Comparison of ENCODE assay signal across 19 cellular contexts in the genomic region with DNA sequence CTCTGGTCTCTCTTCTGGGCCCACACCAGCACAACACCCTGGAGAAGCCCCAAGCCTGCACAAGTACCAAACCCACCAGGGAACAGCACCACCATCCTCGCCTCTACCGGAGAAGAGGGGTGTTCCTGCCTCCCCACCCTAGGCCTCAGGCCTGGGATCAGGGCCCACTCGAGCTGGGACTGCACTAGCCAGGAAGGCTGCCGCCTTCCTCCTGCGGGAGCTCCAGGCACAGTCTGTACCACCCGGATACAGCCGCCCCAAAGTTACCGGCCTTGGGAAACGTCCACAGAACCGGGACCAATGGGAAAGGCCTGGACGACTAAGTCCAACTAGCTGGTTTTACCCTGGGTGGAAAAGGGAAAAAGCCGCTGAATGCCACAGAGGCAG. TPM values are rescaled to one million over a fixed set of nuclear protein-coding genes. Genes with fewer than 3 reads are reported as not detected.
DNase-seq lines count a peak whose midpoint lies in the region; ATAC-seq, FAIRE-seq and TF ChIP-seq lines count a peak whose summit lies in the region.
"Had no signal": no experiment of that assay in that cellular context is flagged by ENCODE, and none has a peak within 500 bp of the region (broad histone marks: within the 10 kb centered on the region; RNA-seq: fewer than 3 reads in every experiment).

No MANE protein-coding gene starts in this region.

- CTCF ChIA-PET in HepG2 (lab: Yijun Ruan, JAX; ENCODE audit: low intra/inter-chr PET ratio, low total read pairs): no interaction called here

- ATAC-seq in right lobe of liver (peak; percentile 5 to 36 (median 11)), HepG2 (no peak), heart right ventricle (peak in 7 of 8 donors; percentile 44 to 82 (median 56))
- ATAC-seq: left colon; naive thymus-derived CD4-positive, alpha-beta T cell; stimulated activated memory B cell treated with anti-CD40 and anti-IgM and Interleukin-4, amounts not matched to agents 10 μg/mL and 1 μg/mL and 100 μg/mL, for 72 hours had no signal

- 70% methylated on average over 2 of the region's 12 CpGs for WGBS in right lobe of liver (ENCODE audit: insufficient coverage, low coverage, low lambda C conversion rate, missing lambda C conversion rate)
- 43% methylated on average over 9 of the region's 12 CpGs for WGBS in HepG2 (ENCODE audit: low lambda C conversion rate)
- WGBS in heart right ventricle, 2 donors: 36 to 44% methylated on average over 12 of the region's 12 CpGs
- WGBS in mesodermal cell (ENCODE audit: insufficient coverage in 2 of 2), 2 experiments: 23 to 28% methylated on average over 8 to 11 of the region's 12 CpGs

- no peaks in the 10 kb centered on the region for H3K79me2 ChIP-seq in HepG2 (ENCODE audit: insufficient read depth, low read length)

- H3K4me3 ChIP-seq in right lobe of liver (no peak overlapping the region), HepG2 (replicated peaks in 1 of 3; ENCODE audit: insufficient read depth in 1 of 3, low read depth in 2 of 3, low read length in 3 of 3) (no peak overlapping the region), heart right ventricle (peak overlapping the region in 9 of 10 donors; percentile 38 to 72 (median 59)), mesodermal cell (ENCODE audit: extremely low read depth, insufficient read depth, low read length, poor library complexity, severe bottlenecking) (peak overlapping the region; percentile 37), vagina (peak overlapping the region; percentile 34 to 41)
- H3K4me3 ChIP-seq: BLaER1 had no signal

- no peak for TF ChIP-seq CTCF in right lobe of liver (IDR thresholded peaks at IDR 0.05)
- no peak for TF ChIP-seq CTCF in HepG2 (CRISPR knock-in tag; IDR thresholded peaks at IDR 0.05)
- TF ChIP-seq CTCF in heart right ventricle (IDR thresholded peaks at IDR 0.05): no peak
- TF ChIP-seq CTCF in vagina (IDR thresholded peaks at IDR 0.05): no peak

- H3K9me3 ChIP-seq in right lobe of liver (no peaks in the 10 kb centered on the region), HepG2 (ENCODE audit: low read length) (no peaks in the 10 kb centered on the region), heart right ventricle (no peaks in the 10 kb centered on the region), mesodermal cell (ENCODE audit: control insufficient read depth, low read length) (no peaks in the 10 kb centered on the region), vagina (no peaks in the 10 kb centered on the region)

- no TSS peak for BruUV-seq in HepG2 (replicated peaks; lab: Mats Ljungman, UMichigan)

- no peaks in the 10 kb centered on the region for H4K20me1 ChIP-seq in HepG2 (ENCODE audit: insufficient read depth, low read length)

- peak; percentile 50 for TF ChIP-seq POLR2A in right lobe of liver (IDR thresholded peaks at IDR 0.05)
- TF ChIP-seq POLR2A in HepG2 (IDR thresholded peaks at IDR 0.05; ENCODE audit: insufficient read depth in 1 of 2, low read depth in 2 of 2, low read length in 2 of 2): no peak
- no peak for TF ChIP-seq POLR2A in vagina (IDR thresholded peaks at IDR 0.05)

- FAIRE-seq in HepG2 (lab: Jason Lieb, UNC): no peak

- H3K36me3 ChIP-seq in right lobe of liver (no peaks in the 10 kb centered on the region), HepG2 (replicated peaks in 1 of 2; ENCODE audit: control insufficient read depth in 1 of 2, insufficient read depth in 2 of 2, low read length in 2 of 2) (no peaks in the 10 kb centered on the region), heart right ventricle (no peaks in the 10 kb centered on the region), mesodermal cell (ENCODE audit: control insufficient read depth, insufficient read depth, low read length) (no peaks in the 10 kb centered on the region), vagina (no peaks in the 10 kb centered on the region)
- H3K36me3 ChIP-seq: BLaER1 had no signal

- no peak overlapping the region for H3K4me2 ChIP-seq in HepG2 (ENCODE audit: low read depth, low read length)
- H3K4me2 ChIP-seq: BLaER1 had no signal

- H3K4me1 ChIP-seq in right lobe of liver (peaks cover 0 to 7% (median 2%) of the 10 kb centered on the region in 4 donors), HepG2 (ENCODE audit: insufficient read depth, low read length) (peaks cover 24% of the 10 kb centered on the region), heart right ventricle (peaks cover 7 to 60% (median 42%) of the 10 kb centered on the region in 9 donors), mesodermal cell (ENCODE audit: control insufficient read depth, insufficient read depth, low read length, poor library complexity, severe bottlenecking) (peaks cover 14% of the 10 kb centered on the region), vagina (peaks cover 31% of the 10 kb centered on the region)
- H3K4me1 ChIP-seq: BLaER1 had no signal

- POLR2A ChIA-PET in HepG2 (lab: Yijun Ruan, JAX): interaction anchor here (2.5 kb wide), 1 partner anchor 36 kb away, joined by 8 read pairs; no protein-coding TSS in a partner anchor

- DNase-seq in right lobe of liver (no peak), HepG2 (ENCODE audit: low spot score) (no peak), heart right ventricle (peak; percentile 25 to 45), vagina (ENCODE audit: extremely low spot score in 2 of 2) (no peak), NCI-H748 treated with DMSO at 0.1 percent for 48 hours (lab: John Stamatoyannopoulos, UW) (no peak), DMS53 treated with DMSO at 0.1 percent for 48 hours (lab: John Stamatoyannopoulos, UW; ENCODE audit: unreplicated experiment) (no peak)
- no peak for DNase-seq in activated CD8-positive, alpha-beta memory T cell treated with anti-CD3 and anti-CD28 coated beads, Interleukin-2, amount 50 U/mL, for 4 hours
- DNase-seq: activated CD4-positive, alpha-beta T cell treated with anti-CD3 and anti-CD28 coated beads, Interleukin-2, amount 10 ng/mL, durations not matched to agents 7 days and 5 days; activated naive CD4-positive, alpha-beta T cell treated with anti-CD3 and anti-CD28 coated beads, Interleukin-2, amount 10 ng/mL, durations not matched to agents 7 days and 5 days; GF-D8; left colon; naive thymus-derived CD4-positive, alpha-beta T cell; NCI-H2107; NCI-H69 had no signal

- H3K27ac ChIP-seq in right lobe of liver: peak overlapping the region in 1 of 3 donors; percentile 85
- no peak overlapping the region for H3K27ac ChIP-seq in HepG2 (ENCODE audit: extremely low read length, insufficient read depth, low read length)
- H3K27ac ChIP-seq in heart right ventricle: peak overlapping the region; percentile 70 to 95 (median 89)
- H3K27ac ChIP-seq in mesodermal cell (ENCODE audit: low read depth, low read length, severe bottlenecking): no peak overlapping the region
- peak overlapping the region; percentile 74 for H3K27ac ChIP-seq in vagina
- H3K27ac ChIP-seq: BLaER1 had no signal

- TF ChIP-seq RAD21 in HepG2 (CRISPR knock-in tag; IDR thresholded peaks at IDR 0.05): no peak

- TF ChIP-seq EP300 in HepG2 (IDR thresholded peaks at IDR 0.05; ENCODE audit: low read depth in 2 of 2, low read length in 2 of 2) (no peak), HepG2 (CRISPR knock-in tag; IDR thresholded peaks at IDR 0.05; ENCODE audit: borderline replicate concordance) (no peak)

- no peak overlapping the region for H2AFZ ChIP-seq in HepG2 (ENCODE audit: low read length)

- intact Hi-C loops in right lobe of liver (cut with DNase I) (no loop called here), HepG2 (cut with micrococcal nuclease; ENCODE audit: unreplicated experiment) (no loop called here), heart right ventricle (cut with DNase I) (no loop called here), vagina (cut with DNase I) (no loop called here)

- H3K9ac ChIP-seq in HepG2 (ENCODE audit: insufficient read depth, low read depth, low read length): no peak overlapping the region
- H3K9ac ChIP-seq: BLaER1 had no signal

- H3K27me3 ChIP-seq in right lobe of liver (peaks cover 9 to 56% of the 10 kb centered on the region in 2 donors), HepG2 (ENCODE audit: control insufficient read depth in 1 of 2, insufficient read depth in 2 of 2, low read length in 2 of 2) (peaks cover 27 to 93% of the 10 kb centered on the region in 2 experiments), heart right ventricle (peaks cover 31 to 100% (median 97%) of the 10 kb centered on the region in 7 donors), vagina (peaks cover 37% of the 10 kb centered on the region)

- in situ Hi-C loops in HepG2 (cut with HindIII; ENCODE audit: extremely low pct_ligation_motif_present, low pct_unique_long_range_greater_than_20kb): no loop called here

RNA-seq across cellular contexts. Expression of gene TAL1, which starts 3.4 kb away (rescaled TPM):
- total RNA-seq in right lobe of liver (1 to 10 TPM in 4 of 6 experiments, under 1 TPM in 2; 0.43 to 4.5 (median 1.8) TPM), HepG2 (2016; rRNA removed; fragmentation: Illumina TruSeq; extraction: Trizol) (not detected in 2 replicates), heart right ventricle (1 to 10 TPM; 1.8 to 5.0 (median 4.0) TPM), vagina (7.1 TPM)
- total RNA-seq in HepG2 (2016; cell fraction: cytosol; rRNA removed; fragmentation: Illumina TruSeq; extraction: Trizol; ENCODE audit: low read depth): not detected in 2 replicates
- total RNA-seq in HepG2 (2016; cell fraction: insoluble cytoplasmic fraction; rRNA removed; fragmentation: Illumina TruSeq; extraction: Trizol): not detected in 2 replicates
- total RNA-seq in HepG2 (2016; cell fraction: membrane; rRNA removed; fragmentation: Illumina TruSeq; extraction: Trizol): not detected in 2 replicates
- total RNA-seq in HepG2 (2016; cell fraction: nucleus; rRNA removed; fragmentation: Illumina TruSeq; extraction: Trizol): not detected in 2 replicates
- polyA plus RNA-seq in HepG2 (2011; rRNA removed) (0.05 and 0.07 TPM in 2 replicates), heart right ventricle (1 to 10 TPM; 2.4 to 7.4 TPM)
- 0.01 and 0.05 TPM in 2 replicates for polyA plus RNA-seq in HepG2 (2011; cell fraction: cytosol; rRNA removed)
- 0.09 and 0.10 TPM in 2 replicates for polyA plus RNA-seq in HepG2 (2011; cell fraction: nucleus; rRNA removed)
- 0.11 and 0.13 TPM in 2 replicates for polyA plus RNA-seq in HepG2 (2012)
- not detected in 2 replicates for polyA plus RNA-seq in HepG2 (2016; cell fraction: cytosol; fragmentation: Illumina TruSeq; extraction: Trizol; ENCODE audit: low read depth)
- polyA plus RNA-seq in HepG2 (2016; cell fraction: insoluble cytoplasmic fraction; fragmentation: Illumina TruSeq; extraction: Trizol; ENCODE audit: low read depth): not detected in 2 replicates
- not detected in 2 replicates for polyA plus RNA-seq in HepG2 (2016; cell fraction: membrane; fragmentation: Illumina TruSeq; extraction: Trizol; ENCODE audit: low read depth)
- not detected in 2 replicates for polyA plus RNA-seq in HepG2 (2016; cell fraction: nucleus; fragmentation: Illumina TruSeq; extraction: Trizol; ENCODE audit: insufficient read depth, low read depth)
- polyA minus RNA-seq in HepG2 (2011; rRNA and poly(A)+ RNA removed; ENCODE audit: low replicate concordance): 0.26 TPM in 1 of 2 replicates, not detected in the other
- polyA minus RNA-seq in HepG2 (2011; cell fraction: cytosol; rRNA and poly(A)+ RNA removed): not detected in 2 replicates
- not detected in 2 replicates for polyA minus RNA-seq in HepG2 (2011; cell fraction: nucleus; rRNA and poly(A)+ RNA removed)
- 10.4 TPM for polyA plus RNA-seq in mesodermal cell (2013, experiment 1 of 2)
- 6.3 TPM for polyA plus RNA-seq in mesodermal cell (2013, experiment 2 of 2)
- total RNA-seq: A172; activated CD4-positive, alpha-beta T cell treated with anti-CD3 and anti-CD28 coated beads, Interleukin-2, amount 10 ng/mL, durations not matched to agents 7 days and 5 days; progenitor cell of endocrine pancreas had no signal
- polyA plus RNA-seq: naive thymus-derived CD4-positive, alpha-beta T cell had no signal

RNA-seq across cellular contexts. Expression of gene PDZK1IP1, which starts 38.8 kb away (rescaled TPM):
- total RNA-seq in right lobe of liver (10 to 100 TPM in 2 of 6 experiments, 1 to 10 TPM in 2, under 1 TPM in 2; 0.24 to 44.3 (median 5.4) TPM), HepG2 (2016; rRNA removed; fragmentation: Illumina TruSeq; extraction: Trizol) (0.24 TPM in 1 of 2 replicates, not detected in the other), heart right ventricle (under 1 TPM in 2 of 10 donors, not detected in 8; 0.44 to 0.78 TPM), vagina (55.2 TPM)
- total RNA-seq in HepG2 (2016; cell fraction: cytosol; rRNA removed; fragmentation: Illumina TruSeq; extraction: Trizol; ENCODE audit: low read depth): not detected in 2 replicates
- 0.25 and 0.35 TPM in 2 replicates for total RNA-seq in HepG2 (2016; cell fraction: insoluble cytoplasmic fraction; rRNA removed; fragmentation: Illumina TruSeq; extraction: Trizol)
- total RNA-seq in HepG2 (2016; cell fraction: membrane; rRNA removed; fragmentation: Illumina TruSeq; extraction: Trizol): not detected in 2 replicates
- total RNA-seq in HepG2 (2016; cell fraction: nucleus; rRNA removed; fragmentation: Illumina TruSeq; extraction: Trizol): not detected in 2 replicates
- polyA plus RNA-seq in HepG2 (2011; rRNA removed) (1.6 TPM in 2 replicates), heart right ventricle (under 1 TPM; 0.23 to 0.51 TPM)
- 1.1 and 2.0 TPM in 2 replicates for polyA plus RNA-seq in HepG2 (2011; cell fraction: cytosol; rRNA removed)
- polyA plus RNA-seq in HepG2 (2011; cell fraction: nucleus; rRNA removed): 0.64 and 0.80 TPM in 2 replicates
- 2.0 and 2.5 TPM in 2 replicates for polyA plus RNA-seq in HepG2 (2012)
- polyA plus RNA-seq in HepG2 (2016; cell fraction: cytosol; fragmentation: Illumina TruSeq; extraction: Trizol; ENCODE audit: low read depth): 0.17 and 0.35 TPM in 2 replicates
- polyA plus RNA-seq in HepG2 (2016; cell fraction: insoluble cytoplasmic fraction; fragmentation: Illumina TruSeq; extraction: Trizol; ENCODE audit: low read depth): 0.29 TPM in 1 of 2 replicates, not detected in the other
- 0.27 and 0.50 TPM in 2 replicates for polyA plus RNA-seq in HepG2 (2016; cell fraction: membrane; fragmentation: Illumina TruSeq; extraction: Trizol; ENCODE audit: low read depth)
- polyA plus RNA-seq in HepG2 (2016; cell fraction: nucleus; fragmentation: Illumina TruSeq; extraction: Trizol; ENCODE audit: insufficient read depth, low read depth): not detected in 2 replicates
- polyA minus RNA-seq in HepG2 (2011; rRNA and poly(A)+ RNA removed; ENCODE audit: low replicate concordance): 0.46 TPM in 1 of 2 replicates, not detected in the other
- polyA minus RNA-seq in HepG2 (2011; cell fraction: cytosol; rRNA and poly(A)+ RNA removed): 1.1 TPM in 1 of 2 replicates, not detected in the other
- polyA minus RNA-seq in HepG2 (2011; cell fraction: nucleus; rRNA and poly(A)+ RNA removed): not detected in 2 replicates
- not detected for polyA plus RNA-seq in mesodermal cell (2013, experiment 1 of 2)
- polyA plus RNA-seq in mesodermal cell (2013, experiment 2 of 2): not detected
- total RNA-seq: activated CD4-positive, alpha-beta T cell treated with anti-CD3 and anti-CD28 coated beads, Interleukin-2, amount 10 ng/mL, durations not matched to agents 7 days and 5 days; naive thymus-derived CD4-positive, alpha-beta T cell; progenitor cell of endocrine pancreas had no signal
- polyA plus RNA-seq: naive thymus-derived CD4-positive, alpha-beta T cell had no signal

Comparison
In these comparisons a context has a peak if more than half of its experiments do, and no peak if none do; other contexts are left out.
1. DNase-seq: peak in heart right ventricle (2 of 2); none in right lobe of liver (0 of 3), HepG2 (single experiment), vagina (0 of 2), NCI-H748 treated with DMSO at 0.1 percent for 48 hours (single experiment), activated CD8-positive, alpha-beta memory T cell treated with anti-CD3 and anti-CD28 coated beads, Interleukin-2, amount 50 U/mL, for 4 hours (single experiment) and DMS53 treated with DMSO at 0.1 percent for 48 hours (single experiment).
2. H3K27ac ChIP-seq: peak in heart right ventricle (10 of 10) and vagina (single experiment); none in HepG2 (single experiment) and mesodermal cell (single experiment).
3. H3K4me3 ChIP-seq: peak in heart right ventricle (9 of 10), mesodermal cell (single experiment) and vagina (2 of 2); none in right lobe of liver (0 of 3) and HepG2 (0 of 3).